Comparison of ENCODE assay signal across 1 cellular context in the genomic region with DNA sequence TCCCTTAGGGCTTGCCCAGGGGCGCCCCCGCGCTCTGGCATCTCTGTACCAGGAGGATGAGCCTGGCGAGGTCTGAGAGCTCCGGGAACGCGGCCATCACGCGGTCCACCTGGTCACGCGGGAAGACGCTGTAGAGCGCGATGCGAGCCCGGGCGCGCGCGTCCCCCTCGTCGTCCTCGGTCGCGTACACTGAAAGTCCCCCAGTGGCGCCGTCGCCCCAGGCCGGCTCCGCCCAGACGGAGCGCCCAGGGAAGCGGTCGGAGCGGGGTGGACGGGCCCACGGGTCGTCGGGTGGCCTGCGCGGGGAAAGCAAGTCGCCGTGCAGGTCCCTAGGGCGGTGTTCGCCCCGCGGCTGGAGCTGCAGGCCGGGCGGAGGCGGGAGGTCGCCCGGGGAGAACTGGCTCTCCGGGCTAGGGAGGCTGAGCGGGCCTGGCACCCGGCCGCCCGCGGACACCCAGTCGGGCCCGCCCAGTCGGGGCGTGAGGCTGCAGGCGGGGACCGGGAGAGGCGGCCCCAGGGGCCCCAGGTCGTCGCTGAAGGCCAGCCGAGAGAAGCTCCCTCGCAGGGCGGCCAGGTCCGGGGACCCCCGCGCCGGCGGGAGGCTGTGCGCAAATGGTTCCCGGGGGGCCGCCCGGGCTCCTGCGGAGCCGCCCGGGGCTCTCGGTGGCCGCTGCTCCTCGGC.
TF ChIP-seq lines count a peak whose summit lies in the region.

No MANE protein-coding gene starts in this region.

TF ChIP-seq in IMR-90, 13 proteins besides CTCF, POLR2A, EP300 and RAD21 (continued from another document):
- TF ChIP-seq RCOR1 (IDR thresholded peaks at IDR 0.05; ENCODE audit: insufficient replicate concordance, low read length) (no peak), RFX5 (IDR thresholded peaks at IDR 0.05; ENCODE audit: low read depth, low read length) (no peak)
- TF ChIP-seq, protein P1, sequence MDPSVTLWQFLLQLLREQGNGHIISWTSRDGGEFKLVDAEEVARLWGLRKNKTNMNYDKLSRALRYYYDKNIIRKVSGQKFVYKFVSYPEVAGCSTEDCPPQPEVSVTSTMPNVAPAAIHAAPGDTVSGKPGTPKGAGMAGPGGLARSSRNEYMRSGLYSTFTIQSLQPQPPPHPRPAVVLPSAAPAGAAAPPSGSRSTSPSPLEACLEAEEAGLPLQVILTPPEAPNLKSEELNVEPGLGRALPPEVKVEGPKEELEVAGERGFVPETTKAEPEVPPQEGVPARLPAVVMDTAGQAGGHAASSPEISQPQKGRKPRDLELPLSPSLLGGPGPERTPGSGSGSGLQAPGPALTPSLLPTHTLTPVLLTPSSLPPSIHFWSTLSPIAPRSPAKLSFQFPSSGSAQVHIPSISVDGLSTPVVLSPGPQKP (IDR thresholded peaks at IDR 0.05; ENCODE audit: borderline replicate concordance, low read depth, low read length), result no peak
TF ChIP-seq in IMR-90: peak in this region for 0.
